ENCODE assay signal across 11 cellular contexts in genomic region chr16:22111629-22112028, GRCh38. TPM values are rescaled to one million over a fixed set of nuclear protein-coding genes. Genes with fewer than 3 reads are reported as not detected.
"Had no signal": no experiment of that assay in that cellular context is flagged by ENCODE, and none has a peak within 500 bp of the region (broad histone marks: within the 10 kb centered on the region; RNA-seq: fewer than 3 reads in every experiment).

No MANE protein-coding gene starts in this region.

RNA-seq across cellular contexts. Expression of gene VWA3A, which starts 19.3 kb away (rescaled TPM):
- total RNA-seq: OCI-LY7, PC-3, RPMI7951, SJCRH30, SJSA1, SK-MEL-5 had no signal
- polyA plus RNA-seq: SK-N-SH had no signal

RNA-seq across cellular contexts. Expression of gene SDR42E2, which starts 50.7 kb away (rescaled TPM):
- total RNA-seq: PC-3, PC-9, Peyer's patch, Right ventricle myocardium inferior, Right ventricle myocardium superior, RPMI7951, SJCRH30, SJSA1, SK-MEL-5 had no signal
- polyA plus RNA-seq: SK-N-SH had no signal
